Comparison of ENCODE assay signal across 1 cellular context in the genomic region with DNA sequence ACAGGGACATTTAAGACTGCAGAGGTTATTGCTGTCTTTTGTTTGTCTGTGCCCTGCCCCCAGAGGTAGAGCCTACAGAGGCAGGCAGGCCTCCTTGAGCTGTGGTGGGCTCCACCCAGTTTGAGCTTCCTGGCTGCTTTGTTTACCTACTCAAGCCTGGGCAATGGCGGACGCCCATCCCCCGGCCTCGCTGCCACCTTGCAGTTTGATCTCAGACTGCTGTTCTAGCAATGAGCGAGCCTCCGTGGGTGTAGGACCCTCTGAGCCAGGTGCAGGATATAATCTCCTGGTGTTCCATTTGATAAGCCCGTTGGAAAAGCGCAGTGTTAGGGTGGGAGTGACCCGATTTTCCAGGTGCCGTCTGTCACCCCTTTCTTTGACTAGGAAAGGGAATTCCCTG. TPM values are rescaled to one million over a fixed set of nuclear protein-coding genes. Genes with fewer than 3 reads are reported as not detected.
"Had no signal": no experiment of that assay in that cellular context is flagged by ENCODE, and none has a peak within 500 bp of the region (broad histone marks: within the 10 kb centered on the region; RNA-seq: fewer than 3 reads in every experiment).

No MANE protein-coding gene starts in this region.

RNA-seq across cellular contexts. Expression of a gene that starts 34.0 kb away (rescaled TPM):
- total RNA-seq: GM12878 had no signal
